In the genomic region with DNA sequence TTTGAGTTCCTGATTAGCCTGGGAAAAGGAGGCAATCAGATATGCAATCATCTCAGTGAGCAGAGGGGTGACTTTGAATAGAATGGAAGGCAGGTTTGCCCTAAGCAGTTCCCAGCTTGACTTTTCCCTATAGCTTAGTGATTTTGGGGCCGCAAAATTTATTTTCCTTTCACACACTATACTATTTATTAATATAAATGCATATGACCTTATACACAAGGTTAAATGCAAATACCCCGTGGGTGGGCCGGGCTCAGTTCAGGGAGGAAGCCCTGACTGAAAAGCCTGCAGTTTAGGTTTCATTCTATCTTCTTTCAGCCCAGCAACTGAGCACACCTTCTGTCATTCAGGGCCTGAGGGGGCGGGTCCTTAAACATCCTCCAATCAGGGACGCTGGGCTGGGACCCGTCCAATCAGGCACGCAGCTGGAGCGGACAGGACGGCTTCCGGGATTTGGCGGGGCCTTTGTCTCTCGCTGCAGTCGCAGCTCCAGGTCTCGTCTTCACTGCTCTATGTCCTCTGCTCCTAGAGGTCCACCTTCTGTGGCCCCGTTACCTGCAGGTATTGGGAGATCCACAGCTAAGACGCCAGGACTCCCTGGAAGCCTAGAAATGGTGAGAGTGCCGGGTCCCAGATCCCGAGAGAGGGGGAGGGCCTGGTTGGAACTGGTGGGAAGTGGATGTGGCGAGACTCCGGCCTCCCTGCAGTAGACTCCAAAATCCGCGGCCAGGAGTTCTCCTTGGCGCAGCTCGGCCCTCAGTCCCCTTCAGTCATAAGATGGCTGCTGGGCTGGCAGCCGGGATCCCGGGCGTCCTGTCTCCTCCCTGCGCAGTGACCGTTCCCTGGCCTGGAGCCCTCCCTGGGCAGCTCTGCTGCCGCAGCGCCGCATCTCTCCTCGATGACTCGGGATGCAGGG, we compare ENCODE assay signal across 1 cellular context.
TF ChIP-seq lines count a peak whose summit lies in the region.

A gene (plus strand): TSS at position 468 of the 916 bp plus-strand sequence. CDS start 45 bp downstream, at position 513.

TF ChIP-seq in HepG2, 621 proteins besides CTCF, POLR2A, EP300 and RAD21 (continued from another document and continues in another):
- TF ChIP-seq, protein P1, sequence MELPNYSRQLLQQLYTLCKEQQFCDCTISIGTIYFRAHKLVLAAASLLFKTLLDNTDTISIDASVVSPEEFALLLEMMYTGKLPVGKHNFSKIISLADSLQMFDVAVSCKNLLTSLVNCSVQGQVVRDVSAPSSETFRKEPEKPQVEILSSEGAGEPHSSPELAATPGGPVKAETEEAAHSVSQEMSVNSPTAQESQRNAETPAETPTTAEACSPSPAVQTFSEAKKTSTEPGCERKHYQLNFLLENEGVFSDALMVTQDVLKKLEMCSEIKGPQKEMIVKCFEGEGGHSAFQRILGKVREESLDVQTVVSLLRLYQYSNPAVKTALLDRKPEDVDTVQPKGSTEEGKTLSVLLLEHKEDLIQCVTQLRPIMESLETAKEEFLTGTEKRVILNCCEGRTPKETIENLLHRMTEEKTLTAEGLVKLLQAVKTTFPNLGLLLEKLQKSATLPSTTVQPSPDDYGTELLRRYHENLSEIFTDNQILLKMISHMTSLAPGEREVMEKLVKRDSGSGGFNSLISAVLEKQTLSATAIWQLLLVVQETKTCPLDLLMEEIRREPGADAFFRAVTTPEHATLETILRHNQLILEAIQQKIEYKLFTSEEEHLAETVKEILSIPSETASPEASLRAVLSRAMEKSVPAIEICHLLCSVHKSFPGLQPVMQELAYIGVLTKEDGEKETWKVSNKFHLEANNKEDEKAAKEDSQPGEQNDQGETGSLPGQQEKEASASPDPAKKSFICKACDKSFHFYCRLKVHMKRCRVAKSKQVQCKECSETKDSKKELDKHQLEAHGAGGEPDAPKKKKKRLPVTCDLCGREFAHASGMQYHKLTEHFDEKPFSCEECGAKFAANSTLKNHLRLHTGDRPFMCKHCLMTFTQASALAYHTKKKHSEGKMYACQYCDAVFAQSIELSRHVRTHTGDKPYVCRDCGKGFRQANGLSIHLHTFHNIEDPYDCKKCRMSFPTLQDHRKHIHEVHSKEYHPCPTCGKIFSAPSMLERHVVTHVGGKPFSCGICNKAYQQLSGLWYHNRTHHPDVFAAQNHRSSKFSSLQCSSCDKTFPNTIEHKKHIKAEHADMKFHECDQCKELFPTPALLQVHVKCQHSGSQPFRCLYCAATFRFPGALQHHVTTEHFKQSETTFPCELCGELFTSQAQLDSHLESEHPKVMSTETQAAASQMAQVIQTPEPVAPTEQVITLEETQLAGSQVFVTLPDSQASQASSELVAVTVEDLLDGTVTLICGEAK (IDR thresholded peaks at IDR 0.05): no peak
- TF ChIP-seq, protein P1 (CRISPR knock-in tag; IDR thresholded peaks at IDR 0.05): 0 out of 2 replicates have a peak, but pooled peaks have one; percentile 25
- TF ChIP-seq RFXANK (CRISPR knock-in tag; IDR thresholded peaks at IDR 0.05): no peak
- 0 out of 2 replicates have a peak, but pooled peaks have one; percentile 37 for TF ChIP-seq FOXJ3 (CRISPR knock-in tag; IDR thresholded peaks at IDR 0.05; ENCODE audit: borderline replicate concordance)
- no peak for TF ChIP-seq FOXO1 (CRISPR knock-in tag; IDR thresholded peaks at IDR 0.05)
- no peak for TF ChIP-seq CBX1 (IDR thresholded peaks at IDR 0.05; ENCODE audit: low read depth)
- peak; percentile 39 for TF ChIP-seq GABPA (IDR thresholded peaks at IDR 0.05; ENCODE audit: low read depth, low read length)
- TF ChIP-seq GABPA (CRISPR knock-in tag; IDR thresholded peaks at IDR 0.05; ENCODE audit: low read depth): peak; percentile 64
- TF ChIP-seq THAP11 (CRISPR knock-in tag; IDR thresholded peaks at IDR 0.05): peak; percentile 30; the same call in 1 of the 2 replicates
- TF ChIP-seq ZFP62 (CRISPR knock-in tag; IDR thresholded peaks at IDR 0.05): no peak
- TF ChIP-seq XRCC5 (optimal IDR thresholded peaks at IDR 0.05; ENCODE audit: low read length): no peak
- peak; percentile 66; the same call in 1 of the 2 replicates for TF ChIP-seq RFX5 (IDR thresholded peaks at IDR 0.05; ENCODE audit: low read depth, low read length)
- no peak for TF ChIP-seq NR2F1 (CRISPR knock-in tag; IDR thresholded peaks at IDR 0.05)
- TF ChIP-seq FLYWCH1 (CRISPR knock-in tag; IDR thresholded peaks at IDR 0.05): no peak
- TF ChIP-seq KDM2A (CRISPR knock-in tag; IDR thresholded peaks at IDR 0.05; ENCODE audit: borderline replicate concordance, low read depth): peak; percentile 62; the same call in 1 of the 2 replicates
- no peak for TF ChIP-seq KDM5B (CRISPR knock-in tag; IDR thresholded peaks at IDR 0.05; ENCODE audit: borderline replicate concordance)
- TF ChIP-seq, protein P2, sequence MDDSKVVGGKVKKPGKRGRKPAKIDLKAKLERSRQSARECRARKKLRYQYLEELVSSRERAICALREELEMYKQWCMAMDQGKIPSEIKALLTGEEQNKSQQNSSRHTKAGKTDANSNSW (CRISPR knock-in tag; IDR thresholded peaks at IDR 0.05; ENCODE audit: borderline replicate concordance): no peak
- no peak for TF ChIP-seq ZNF282 (IDR thresholded peaks at IDR 0.05; ENCODE audit: partially characterized antibody)
- TF ChIP-seq KMT2B (CRISPR knock-in tag; IDR thresholded peaks at IDR 0.05): peak; percentile 67; the same call in 1 of the 2 replicates
- TF ChIP-seq RBM22 (optimal IDR thresholded peaks at IDR 0.05; ENCODE audit: low read length): no peak
- TF ChIP-seq, protein P3, sequence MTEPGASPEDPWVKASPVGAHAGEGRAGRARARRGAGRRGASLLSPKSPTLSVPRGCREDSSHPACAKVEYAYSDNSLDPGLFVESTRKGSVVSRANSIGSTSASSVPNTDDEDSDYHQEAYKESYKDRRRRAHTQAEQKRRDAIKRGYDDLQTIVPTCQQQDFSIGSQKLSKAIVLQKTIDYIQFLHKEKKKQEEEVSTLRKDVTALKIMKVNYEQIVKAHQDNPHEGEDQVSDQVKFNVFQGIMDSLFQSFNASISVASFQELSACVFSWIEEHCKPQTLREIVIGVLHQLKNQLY (CRISPR knock-in tag; IDR thresholded peaks at IDR 0.05): no peak
- TF ChIP-seq MEIS2 (CRISPR knock-in tag; IDR thresholded peaks at IDR 0.05): 0 out of 2 replicates have a peak, but pooled peaks have one; percentile 49
- TF ChIP-seq, protein P4, sequence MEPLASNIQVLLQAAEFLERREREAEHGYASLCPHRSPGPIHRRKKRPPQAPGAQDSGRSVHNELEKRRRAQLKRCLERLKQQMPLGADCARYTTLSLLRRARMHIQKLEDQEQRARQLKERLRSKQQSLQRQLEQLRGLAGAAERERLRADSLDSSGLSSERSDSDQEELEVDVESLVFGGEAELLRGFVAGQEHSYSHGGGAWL (CRISPR knock-in tag; IDR thresholded peaks at IDR 0.05): no peak
- TF ChIP-seq SNAI1 (CRISPR knock-in tag; IDR thresholded peaks at IDR 0.05; ENCODE audit: borderline replicate concordance): no peak
- no peak for TF ChIP-seq SALL2 (CRISPR knock-in tag; IDR thresholded peaks at IDR 0.05)
- peak; percentile 27; the same call in 1 of the 2 replicates for TF ChIP-seq ZBTB7B (CRISPR knock-in tag; IDR thresholded peaks at IDR 0.05)
- TF ChIP-seq SMYD3 (CRISPR knock-in tag; IDR thresholded peaks at IDR 0.05): 0 out of 2 replicates have a peak, but pooled peaks have one; percentile 22
- no peak for TF ChIP-seq KAT2B (IDR thresholded peaks at IDR 0.05; ENCODE audit: borderline replicate concordance, low read depth, low read length)
- TF ChIP-seq, protein P5, sequence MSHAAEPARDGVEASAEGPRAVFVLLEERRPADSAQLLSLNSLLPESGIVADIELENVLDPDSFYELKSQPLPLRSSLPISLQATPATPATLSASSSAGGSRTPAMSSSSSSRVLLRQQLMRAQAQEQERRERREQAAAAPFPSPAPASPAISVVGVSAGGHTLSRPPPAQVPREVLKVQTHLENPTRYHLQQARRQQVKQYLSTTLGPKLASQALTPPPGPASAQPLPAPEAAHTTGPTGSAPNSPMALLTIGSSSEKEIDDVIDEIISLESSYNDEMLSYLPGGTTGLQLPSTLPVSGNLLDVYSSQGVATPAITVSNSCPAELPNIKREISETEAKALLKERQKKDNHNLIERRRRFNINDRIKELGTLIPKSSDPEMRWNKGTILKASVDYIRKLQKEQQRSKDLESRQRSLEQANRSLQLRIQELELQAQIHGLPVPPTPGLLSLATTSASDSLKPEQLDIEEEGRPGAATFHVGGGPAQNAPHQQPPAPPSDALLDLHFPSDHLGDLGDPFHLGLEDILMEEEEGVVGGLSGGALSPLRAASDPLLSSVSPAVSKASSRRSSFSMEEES (CRISPR knock-in tag; IDR thresholded peaks at IDR 0.05): no peak
- TF ChIP-seq ZNF775 (CRISPR knock-in tag; IDR thresholded peaks at IDR 0.05; ENCODE audit: borderline replicate concordance): no peak
- no peak for TF ChIP-seq KDM3A (CRISPR knock-in tag; IDR thresholded peaks at IDR 0.05; ENCODE audit: low read depth)
- TF ChIP-seq ZKSCAN1 (IDR thresholded peaks at IDR 0.05; ENCODE audit: low read length): no peak
- no peak for TF ChIP-seq SOX5 (CRISPR knock-in tag; IDR thresholded peaks at IDR 0.05; ENCODE audit: borderline replicate concordance)
- TF ChIP-seq ATAD3A (CRISPR knock-in tag; IDR thresholded peaks at IDR 0.05): no peak
- no peak for TF ChIP-seq ZNF564 (CRISPR knock-in tag; IDR thresholded peaks at IDR 0.05)
- TF ChIP-seq ZNF33A (CRISPR knock-in tag; IDR thresholded peaks at IDR 0.05; ENCODE audit: borderline replicate concordance): no peak
- TF ChIP-seq GTF2F1 (IDR thresholded peaks at IDR 0.05; ENCODE audit: low read length): no peak
- no peak for TF ChIP-seq ZNF879 (CRISPR knock-in tag; IDR thresholded peaks at IDR 0.05)
- TF ChIP-seq TSC22D2 (CRISPR knock-in tag; IDR thresholded peaks at IDR 0.05; ENCODE audit: borderline replicate concordance): no peak
- TF ChIP-seq ZBTB1 (CRISPR knock-in tag; IDR thresholded peaks at IDR 0.05; ENCODE audit: borderline replicate concordance): no peak
- TF ChIP-seq, protein P6, sequence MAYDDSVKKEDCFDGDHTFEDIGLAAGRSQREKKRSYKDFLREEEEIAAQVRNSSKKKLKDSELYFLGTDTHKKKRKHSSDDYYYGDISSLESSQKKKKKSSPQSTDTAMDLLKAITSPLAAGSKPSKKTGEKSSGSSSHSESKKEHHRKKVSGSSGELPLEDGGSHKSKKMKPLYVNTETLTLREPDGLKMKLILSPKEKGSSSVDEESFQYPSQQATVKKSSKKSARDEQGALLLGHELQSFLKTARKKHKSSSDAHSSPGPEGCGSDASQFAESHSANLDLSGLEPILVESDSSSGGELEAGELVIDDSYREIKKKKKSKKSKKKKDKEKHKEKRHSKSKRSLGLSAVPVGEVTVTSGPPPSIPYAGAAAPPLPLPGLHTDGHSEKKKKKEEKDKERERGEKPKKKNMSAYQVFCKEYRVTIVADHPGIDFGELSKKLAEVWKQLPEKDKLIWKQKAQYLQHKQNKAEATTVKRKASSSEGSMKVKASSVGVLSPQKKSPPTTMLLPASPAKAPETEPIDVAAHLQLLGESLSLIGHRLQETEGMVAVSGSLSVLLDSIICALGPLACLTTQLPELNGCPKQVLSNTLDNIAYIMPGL (CRISPR knock-in tag; IDR thresholded peaks at IDR 0.05; ENCODE audit: borderline replicate concordance in 1 of 2, low read depth in 1 of 2): peak in 1 of 2 experiments; percentile 35; a peak in 1 of 4 replicates
- TF ChIP-seq ZNF788 (CRISPR knock-in tag; IDR thresholded peaks at IDR 0.05; ENCODE audit: borderline replicate concordance): peak; percentile 50; the same call in 1 of the 2 replicates
- TF ChIP-seq NR2F6 (IDR thresholded peaks at IDR 0.05): no peak
- no peak for TF ChIP-seq NR2F6 (CRISPR knock-in tag; IDR thresholded peaks at IDR 0.05)
- TF ChIP-seq ZKSCAN5 (CRISPR knock-in tag; IDR thresholded peaks at IDR 0.05): no peak
- TF ChIP-seq, protein P7, sequence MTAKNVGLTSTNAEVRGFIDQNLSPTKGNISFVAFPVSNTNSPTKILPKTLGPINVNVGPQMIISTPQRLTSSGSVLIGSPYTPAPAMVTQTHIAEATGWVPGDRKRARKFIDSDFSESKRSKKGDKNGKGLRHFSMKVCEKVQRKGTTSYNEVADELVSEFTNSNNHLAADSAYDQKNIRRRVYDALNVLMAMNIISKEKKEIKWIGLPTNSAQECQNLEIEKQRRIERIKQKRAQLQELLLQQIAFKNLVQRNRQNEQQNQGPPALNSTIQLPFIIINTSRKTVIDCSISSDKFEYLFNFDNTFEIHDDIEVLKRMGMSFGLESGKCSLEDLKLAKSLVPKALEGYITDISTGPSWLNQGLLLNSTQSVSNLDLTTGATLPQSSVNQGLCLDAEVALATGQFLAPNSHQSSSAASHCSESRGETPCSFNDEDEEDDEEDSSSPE (CRISPR knock-in tag; IDR thresholded peaks at IDR 0.05): peak; percentile 88
- peak; percentile 77 for TF ChIP-seq POLR2AphosphoS5 (IDR thresholded peaks at IDR 0.05; ENCODE audit: low read depth, low read length)
- TF ChIP-seq JARID2 (CRISPR knock-in tag; IDR thresholded peaks at IDR 0.05; ENCODE audit: insufficient replicate concordance): no peak
- peak; percentile 68 for TF ChIP-seq SIN3B (IDR thresholded peaks at IDR 0.05; ENCODE audit: low read length)
- no peak for TF ChIP-seq ZNF598 (CRISPR knock-in tag; IDR thresholded peaks at IDR 0.05; ENCODE audit: borderline replicate concordance)
- TF ChIP-seq TBX3 (IDR thresholded peaks at IDR 0.05; ENCODE audit: borderline replicate concordance): no peak
- TF ChIP-seq ARNT2 (CRISPR knock-in tag; IDR thresholded peaks at IDR 0.05; ENCODE audit: low read depth): no peak
- no peak for TF ChIP-seq ZFP37 (CRISPR knock-in tag; IDR thresholded peaks at IDR 0.05; ENCODE audit: borderline replicate concordance)
- TF ChIP-seq TBP (CRISPR knock-in tag; IDR thresholded peaks at IDR 0.05): no peak
- no peak for TF ChIP-seq ZNF792 (CRISPR knock-in tag; IDR thresholded peaks at IDR 0.05)
- peak; percentile 86 for TF ChIP-seq RFXAP (CRISPR knock-in tag; IDR thresholded peaks at IDR 0.05; ENCODE audit: borderline replicate concordance)
